In the genomic region with DNA sequence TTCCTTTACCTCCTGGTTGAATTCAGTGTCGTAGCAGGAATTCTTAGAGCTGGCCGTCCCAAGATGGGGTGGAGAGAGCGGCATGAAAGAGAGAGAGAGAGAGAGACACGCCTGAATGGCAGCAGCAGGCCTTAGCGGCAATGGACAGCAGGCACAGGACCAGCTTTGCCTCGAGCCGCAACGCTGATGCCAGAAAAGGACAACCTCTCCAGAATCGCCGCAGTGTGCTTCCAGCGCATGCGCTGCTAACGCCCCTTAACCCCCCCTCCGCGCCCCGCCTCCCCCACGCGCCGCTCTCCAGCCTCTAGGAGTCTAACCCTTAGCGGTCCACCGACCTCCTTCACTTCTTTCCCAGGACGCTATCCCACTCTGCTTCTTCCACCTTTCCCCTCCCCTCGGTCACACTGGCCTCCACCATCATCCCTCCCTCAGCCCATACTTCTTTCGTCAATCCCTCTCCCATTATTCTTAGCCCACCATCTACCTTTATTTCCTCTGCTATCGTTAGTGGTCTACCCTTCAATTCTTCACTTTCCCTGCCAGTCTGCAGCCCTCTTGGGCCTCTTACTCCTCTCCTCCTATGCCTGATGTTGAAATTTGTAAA, we compare ENCODE assay signal across 8 cellular contexts. TPM values are rescaled to one million over a fixed set of nuclear protein-coding genes. Genes with fewer than 3 reads are reported as not detected.
DNase-seq lines count a peak whose midpoint lies in the region; ATAC-seq lines count a peak whose summit lies in the region.

No MANE protein-coding gene starts in this region.

- peak; percentile 8 for DNase-seq in DMS153 (lab: John Stamatoyannopoulos, UW)
- DNase-seq in NCI-H446 (lab: John Stamatoyannopoulos, UW), result peak; percentile 6 to 78
- peak; percentile 45 for DNase-seq in activated CD4-positive, alpha-beta T cell treated with anti-CD3 and anti-CD28 coated beads for 1 hour
- DNase-seq in cerebellum (ENCODE audit: low spot score), result peak; percentile 77
- DNase-seq in kidney glomerular epithelial cell (lab: John Stamatoyannopoulos, UW), result peak; percentile 48
- peak; percentile 17 to 44 for DNase-seq in stimulated activated CD4-positive, alpha-beta T cell treated with anti-CD3 and anti-CD28 coated beads, Interleukin-15, amount 100 ng/mL, for 1 hour (ENCODE audit: low read depth in 1 of 2, low spot score in 1 of 2)

- ATAC-seq in HG02798 (IDR thresholded peaks at IDR 0.05; ENCODE audit: poor library complexity, unreplicated experiment) (peak; percentile 47), GM21576 (IDR thresholded peaks at IDR 0.05; ENCODE audit: unreplicated experiment) (no peak)

RNA-seq across cellular contexts. Expression of a gene that starts 10.5 kb away (rescaled TPM):
- total RNA-seq in cerebellum, result not detected

Comparison
In these comparisons a context has a peak if more than half of its experiments do, and no peak if none do; other contexts are left out.
1. DNase-seq: peak in every context shown above with its lines; median percentile 77 in cerebellum; 48 in kidney glomerular epithelial cell; 45 in activated CD4-positive, alpha-beta T cell treated with anti-CD3 and anti-CD28 coated beads for 1 hour; 42 in NCI-H446; 30 in stimulated activated CD4-positive, alpha-beta T cell treated with anti-CD3 and anti-CD28 coated beads, Interleukin-15, amount 100 ng/mL, for 1 hour; 8 in DMS153.